29 cellular contexts compared by ENCODE assay signal in the genomic region with DNA sequence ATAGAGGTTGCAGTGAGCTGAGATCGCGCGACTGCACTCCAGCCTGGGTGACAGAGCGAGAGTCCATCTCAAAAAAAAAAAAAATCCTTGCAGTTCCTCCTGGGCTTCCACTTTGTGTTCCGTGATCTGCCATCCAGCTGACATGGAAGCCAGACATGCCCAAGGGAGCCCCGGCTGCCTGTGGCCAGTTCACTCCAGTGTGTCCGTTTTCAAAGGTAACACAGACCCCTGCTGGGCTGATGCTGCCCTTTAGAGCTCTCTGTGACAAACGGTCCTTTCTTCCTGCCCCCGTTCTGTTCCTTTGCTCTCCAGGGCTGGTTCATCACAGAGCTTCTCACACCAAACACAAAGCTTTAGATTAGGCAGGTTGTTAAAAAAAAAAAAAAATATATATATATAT.
DNase-seq lines count a peak whose midpoint lies in the region; ATAC-seq, FAIRE-seq and TF ChIP-seq lines count a peak whose summit lies in the region.
"Had no signal": no experiment of that assay in that cellular context is flagged by ENCODE, and none has a peak within 500 bp of the region (broad histone marks: within the 10 kb centered on the region; RNA-seq: fewer than 3 reads in every experiment).

No MANE protein-coding gene starts in this region.

- no peaks in the 10 kb centered on the region for H3K36me3 ChIP-seq in mucosa of descending colon (ENCODE audit: low read depth)
- H3K36me3 ChIP-seq: BLaER1, gastroesophageal sphincter, HAP-1, tibial nerve had no signal

- peaks cover 9% of the 10 kb centered on the region for H3K4me1 Mint-ChIP-seq in mesothelial cell of epicardium
- H3K4me1 Mint-ChIP-seq: naive thymus-derived CD8-positive, alpha-beta T cell had no signal

- no peak for FAIRE-seq in urothelium cell line (lab: Jason Lieb, UNC)
- FAIRE-seq: endometrium, RCC 7860, small intestine, TTC549 had no signal

- no peaks in the 10 kb centered on the region for H3K9me3 ChIP-seq in mucosa of descending colon
- H3K9me3 ChIP-seq: BLaER1, Caco-2, gastroesophageal sphincter, HAP-1, tibial nerve had no signal

- intact Hi-C loops in mucosa of descending colon (cut with DNase I, micrococcal nuclease), result no loop called here

- no peaks in the 10 kb centered on the region for H3K4me1 ChIP-seq in mucosa of descending colon (ENCODE audit: low read depth)
- H3K4me1 ChIP-seq: Caco-2, gastroesophageal sphincter, HAP-1, tibial nerve had no signal

- peak overlapping the region; percentile 30 for H3K27ac Mint-ChIP-seq in mesothelial cell of epicardium
- H3K27ac Mint-ChIP-seq: activated CD8-positive, alpha-beta T cell treated with anti-CD3 and anti-CD28 coated beads for 36 hours; activated naive CD8-positive, alpha-beta T cell; dendritic cell treated with granulocyte-macrophage colony-stimulating factor and Interleukin-4, amounts not matched to agents 40 ng/mL and 50 ng/mL, for 4 days; naive thymus-derived CD8-positive, alpha-beta T cell had no signal

- no peak for TF ChIP-seq POLR2A in NB4 (IDR thresholded peaks at IDR 0.05; ENCODE audit: extremely low read depth, insufficient read length)

- H3K4me3 Mint-ChIP-seq in mesothelial cell of epicardium, result no peak overlapping the region
- H3K4me3 Mint-ChIP-seq: activated CD8-positive, alpha-beta T cell treated with anti-CD3 and anti-CD28 coated beads for 36 hours; activated naive CD8-positive, alpha-beta T cell; dendritic cell treated with granulocyte-macrophage colony-stimulating factor and Interleukin-4, amounts not matched to agents 40 ng/mL and 50 ng/mL, for 4 days; naive thymus-derived CD8-positive, alpha-beta T cell had no signal

- ATAC-seq in mucosa of descending colon, result no peak
- ATAC-seq: activated CD8-positive, alpha-beta T cell treated with anti-CD3 and anti-CD28 coated beads for 36 hours; gastroesophageal sphincter; naive thymus-derived CD8-positive, alpha-beta T cell had no signal

- H3K4me3 ChIP-seq in NB4 (ENCODE audit: low read depth, low read length) (no peak overlapping the region), mucosa of descending colon (no peak overlapping the region)
- H3K4me3 ChIP-seq: BLaER1, gastroesophageal sphincter, HAP-1, tibial nerve had no signal

- no peaks in the 10 kb centered on the region for H3K27me3 Mint-ChIP-seq in mesothelial cell of epicardium (ENCODE audit: low read depth)
- H3K27me3 Mint-ChIP-seq: activated CD8-positive, alpha-beta T cell treated with anti-CD3 and anti-CD28 coated beads for 36 hours; activated naive CD8-positive, alpha-beta T cell; dendritic cell treated with granulocyte-macrophage colony-stimulating factor and Interleukin-4, amounts not matched to agents 40 ng/mL and 50 ng/mL, for 4 days had no signal

- H3K36me3 Mint-ChIP-seq in mesothelial cell of epicardium, result no peaks in the 10 kb centered on the region
- H3K36me3 Mint-ChIP-seq: activated naive CD8-positive, alpha-beta T cell; naive thymus-derived CD8-positive, alpha-beta T cell had no signal

- no peaks in the 10 kb centered on the region for H3K9me3 Mint-ChIP-seq in mesothelial cell of epicardium
- H3K9me3 Mint-ChIP-seq: activated CD8-positive, alpha-beta T cell treated with anti-CD3 and anti-CD28 coated beads for 36 hours; dendritic cell treated with granulocyte-macrophage colony-stimulating factor and Interleukin-4, amounts not matched to agents 40 ng/mL and 50 ng/mL, for 4 days; naive thymus-derived CD8-positive, alpha-beta T cell had no signal

- TF ChIP-seq CTCF in NB4 (IDR thresholded peaks at IDR 0.05; ENCODE audit: low read depth, low read length) (no peak), mesothelial cell of epicardium (IDR thresholded peaks at IDR 0.05; ENCODE audit: unreplicated experiment) (no peak), mucosa of descending colon (IDR thresholded peaks at IDR 0.05) (no peak)

- DNase-seq in COLO668 (lab: John Stamatoyannopoulos, UW; ENCODE audit: unreplicated experiment) (peak; percentile 5), NB4 (ENCODE audit: low read depth) (peak; percentile 60), astrocyte of the hippocampus (ENCODE audit: low read depth, low spot score) (peak; percentile 23), mesothelial cell of epicardium (ENCODE audit: low spot score in 2 of 2, unreplicated experiment in 2 of 2) (no peak), mucosa of descending colon (no peak), urothelium cell line (ENCODE audit: low spot score) (no peak), HPDE6-E6E7 (ENCODE audit: extremely low spot score) (no peak)
- DNase-seq: ACHN; activated CD4-positive, alpha-beta T cell treated with anti-CD3 and anti-CD28 coated beads for 1 hour; activated CD8-positive, alpha-beta T cell treated with anti-CD3 and anti-CD28 coated beads for 36 hours; aorta; caudate nucleus; Karpas-422; midbrain; naive thymus-derived CD8-positive, alpha-beta T cell; NCI-H1694 treated with DMSO at 0.1 percent for 48 hours; NCI-H526 treated with DMSO at 0.1 percent for 48 hours; SIG-M5; small intestine had no signal

Comparison
In these comparisons a context has a peak if more than half of its experiments do, and no peak if none do; other contexts are left out.
1. DNase-seq: peak in COLO668 (single experiment), NB4 (single experiment) and astrocyte of the hippocampus (single experiment); none in mesothelial cell of epicardium (0 of 2), mucosa of descending colon (0 of 3), urothelium cell line (single experiment) and HPDE6-E6E7 (single experiment).